11 cellular contexts compared by ENCODE assay signal in genomic region chr4:26075588-26075987, GRCh38.
DNase-seq lines count a peak whose midpoint lies in the region; ATAC-seq and TF ChIP-seq lines count a peak whose summit lies in the region.
"Had no signal": no experiment of that assay in that cellular context is flagged by ENCODE, and none has a peak within 500 bp of the region (broad histone marks: within the 10 kb centered on the region; RNA-seq: fewer than 3 reads in every experiment).

No MANE protein-coding gene starts in this region.

- H3K36me3 ChIP-seq in esophagus muscularis mucosa, result no peaks in the 10 kb centered on the region
- no peaks in the 10 kb centered on the region for H3K36me3 ChIP-seq in neural progenitor cell
- H3K36me3 ChIP-seq: thoracic aorta had no signal

- H3K27ac Mint-ChIP-seq in IgD-negative memory B cell (peak overlapping the region; percentile 67 to 96 (median 67)), neural progenitor cell (no peak overlapping the region)

- H3K9me3 Mint-ChIP-seq in IgD-negative memory B cell (peaks cover 0 to 5% (median 0%) of the 10 kb centered on the region in 3 donors), neural progenitor cell (peaks cover 5% of the 10 kb centered on the region)

- H3K79me2 ChIP-seq in neural progenitor cell (ENCODE audit: low read depth), result no peaks in the 10 kb centered on the region

- H4K20me1 ChIP-seq in neural progenitor cell (ENCODE audit: low read depth), result no peaks in the 10 kb centered on the region

- H3K4me1 ChIP-seq in esophagus muscularis mucosa, result peaks cover 0 to 5% (median 0%) of the 10 kb centered on the region in 4 donors
- no peaks in the 10 kb centered on the region for H3K4me1 ChIP-seq in neural progenitor cell

- TF ChIP-seq CTCF in esophagus muscularis mucosa (IDR thresholded peaks at IDR 0.05), result no peak
- no peak for TF ChIP-seq CTCF in neural progenitor cell (IDR thresholded peaks at IDR 0.05)

- 25% methylated on average over 1 of the region's 1 CpG for WGBS in esophagus muscularis mucosa

- peaks cover 31 to 34% (median 32%) of the 10 kb centered on the region in 3 donors for H3K4me1 Mint-ChIP-seq in IgD-negative memory B cell
- H3K4me1 Mint-ChIP-seq in neural progenitor cell, result peaks cover 14% of the 10 kb centered on the region

- no peaks in the 10 kb centered on the region for H3K36me3 Mint-ChIP-seq in IgD-negative memory B cell
- no peaks in the 10 kb centered on the region for H3K36me3 Mint-ChIP-seq in neural progenitor cell

- H3K4me3 ChIP-seq in esophagus muscularis mucosa, result no peak overlapping the region
- no peak overlapping the region for H3K4me3 ChIP-seq in neural progenitor cell
- H3K4me3 ChIP-seq: thoracic aorta had no signal

- peak overlapping the region; percentile 2 to 53 (median 24) for H3K27ac ChIP-seq in esophagus muscularis mucosa (replicated peaks in 1 of 4)
- no peak overlapping the region for H3K27ac ChIP-seq in neural progenitor cell

- no peak for TF ChIP-seq EP300 in esophagus muscularis mucosa (IDR thresholded peaks at IDR 0.05)

- intact Hi-C loops in esophagus muscularis mucosa (cut with DNase I), result no loop called here

- no peak overlapping the region for H3K4me2 ChIP-seq in neural progenitor cell

- no peak for TF ChIP-seq POLR2A in esophagus muscularis mucosa (IDR thresholded peaks at IDR 0.05; ENCODE audit: low read depth)

- no peak overlapping the region for H2AFZ ChIP-seq in neural progenitor cell (replicated peaks)

- H3K27me3 Mint-ChIP-seq in IgD-negative memory B cell, result peaks cover 1% of the 10 kb centered on the region
- no peaks in the 10 kb centered on the region for H3K27me3 Mint-ChIP-seq in neural progenitor cell (ENCODE audit: insufficient read depth, low read depth)
- H3K27me3 Mint-ChIP-seq: activated naive CD8-positive, alpha-beta T cell treated with anti-CD3 and anti-CD28 coated beads, Interleukin-2, amount 10 ng/mL, durations not matched to agents 7 days and 5 days had no signal

- H3K27me3 ChIP-seq in esophagus muscularis mucosa (peaks cover 0 to 4% (median 0%) of the 10 kb centered on the region in 4 donors), neural progenitor cell (no peaks in the 10 kb centered on the region)

- H3K9me3 ChIP-seq in esophagus muscularis mucosa (no peaks in the 10 kb centered on the region), neural progenitor cell (ENCODE audit: low read depth) (no peaks in the 10 kb centered on the region)

- ATAC-seq in GM21447 (IDR thresholded peaks at IDR 0.05; ENCODE audit: unreplicated experiment) (peak; percentile 2), GM19328 (IDR thresholded peaks at IDR 0.05; ENCODE audit: unreplicated experiment) (no peak)

- no peaks in the 10 kb centered on the region for H3F3A ChIP-seq in neural progenitor cell (ENCODE audit: low read depth)

- H3K9ac ChIP-seq in neural progenitor cell, result no peak overlapping the region

- DNase-seq in AML-193 (lab: John Stamatoyannopoulos, UW) (peak; percentile 32 to 36), esophagus muscularis mucosa (ENCODE audit: extremely low spot score) (no peak), neural progenitor cell (ENCODE audit: low spot score) (no peak), NCI-H2196 (lab: John Stamatoyannopoulos, UW; ENCODE audit: unreplicated experiment) (no peak), NCI-H774 (lab: John Stamatoyannopoulos, UW) (no peak)
- DNase-seq: activated naive CD8-positive, alpha-beta T cell treated with anti-CD3 and anti-CD28 coated beads, Interleukin-2, amount 10 ng/mL, durations not matched to agents 7 days and 5 days; RPMI8226 had no signal

- peak overlapping the region in 1 of 4 donors; percentile 4 for H3K4me3 Mint-ChIP-seq in IgD-negative memory B cell
- no peak overlapping the region for H3K4me3 Mint-ChIP-seq in neural progenitor cell

Comparison
In these comparisons a context has a peak if more than half of its experiments do, and no peak if none do; other contexts are left out.
1. DNase-seq: peak in AML-193 (2 of 2); none in esophagus muscularis mucosa (single experiment), neural progenitor cell (single experiment), NCI-H2196 (single experiment) and NCI-H774 (single experiment).